In the genomic region with DNA sequence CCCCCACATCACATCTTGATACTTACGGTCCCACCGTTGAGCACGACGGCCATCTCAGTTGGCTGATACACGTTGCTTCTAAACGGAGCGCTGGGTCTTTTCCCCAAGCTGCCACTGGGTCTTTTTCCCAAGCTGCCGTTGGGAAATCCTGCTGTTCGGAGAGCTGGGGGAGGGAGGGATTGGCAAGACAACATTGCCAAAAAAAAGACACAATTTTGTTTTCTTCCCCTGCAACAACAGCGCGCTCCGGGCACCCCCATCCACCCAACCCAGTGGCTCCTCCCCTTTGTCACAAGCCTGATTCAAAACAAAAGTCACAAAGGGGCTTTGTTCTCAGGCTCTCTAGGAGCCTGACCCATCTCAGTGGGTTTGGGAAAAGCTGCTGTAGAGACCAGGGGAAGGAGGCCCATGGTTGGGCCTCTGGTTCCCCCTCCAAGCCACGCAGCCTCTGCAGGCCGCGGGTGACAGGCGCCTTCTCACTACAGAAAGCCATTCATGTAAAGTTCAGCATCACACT, we compare ENCODE assay signal across 17 cellular contexts. TPM values are rescaled to one million over a fixed set of nuclear protein-coding genes. Genes with fewer than 3 reads are reported as not detected.
A peak's percentile ranks its signal among the peaks of the same experiment; 100 is the strongest.
DNase-seq lines count a peak whose midpoint lies in the region; ATAC-seq and TF ChIP-seq lines count a peak whose summit lies in the region.
"Had no signal": no experiment of that assay in that cellular context is flagged by ENCODE, and none has a peak within 500 bp of the region (broad histone marks: within the 10 kb centered on the region; RNA-seq: fewer than 3 reads in every experiment).

No MANE protein-coding gene starts in this region.

- WGBS in H9 (ENCODE audit: extremely low coverage, insufficient read length, low lambda C conversion rate): no CpG with 5 or more reads among the region's 16 CpGs
- WGBS in psoas muscle, 3 donors: 63 to 72% (median 65%) methylated on average over 16 of the region's 16 CpGs

- peak overlapping the region; percentile 97 to 100 (median 99) for H3K27ac Mint-ChIP-seq in H9
- H3K27ac Mint-ChIP-seq: activated CD4-positive, alpha-beta T cell treated with anti-CD3 and anti-CD28 coated beads, Interleukin-2, amount 10 ng/mL, durations not matched to agents 7 days and 5 days; activated T-helper 2 cell treated with anti-CD3 and anti-CD28 coated beads, Interferon-gamma antibody, Interleukin-2, Interleukin-4, amounts not matched to agents 10 μg/mL and 5 μg/mL and 100 μg/mL, durations not matched to agents 14 hours and 24 hours and 36 hours had no signal

- H3K36me3 Mint-ChIP-seq in H9 (ENCODE audit: insufficient read depth in 1 of 3, low read depth in 3 of 3): peaks cover 44 to 80% (median 52%) of the 10 kb centered on the region in 3 experiments; a peak in 6 of 7 replicates
- H3K36me3 Mint-ChIP-seq: naive thymus-derived CD8-positive, alpha-beta T cell had no signal

- no peaks in the 10 kb centered on the region; the same call in 1 of the 2 replicates for H3K79me2 ChIP-seq in H9 (ENCODE audit: insufficient read depth, low read length)

- H3K27me3 Mint-ChIP-seq in H9 (ENCODE audit: low read depth): no peaks in the 10 kb centered on the region; the same call in 1 of the 2 replicates
- H3K27me3 Mint-ChIP-seq: activated CD4-positive, alpha-beta T cell treated with anti-CD3 and anti-CD28 coated beads, Interleukin-2, amount 10 ng/mL, durations not matched to agents 7 days and 5 days had no signal

- no peak overlapping the region for H4K91ac ChIP-seq in H9 (ENCODE audit: insufficient read length, low read depth, low read length)

- no peak overlapping the region for H3T11ph ChIP-seq in H9 (ENCODE audit: low read length)

- H3K14ac ChIP-seq in H9 (ENCODE audit: insufficient read depth, low read length): peak overlapping the region; percentile 82; the same call in 1 of the 2 replicates

- H3K27ac ChIP-seq in H9 (ENCODE audit: insufficient read length, low read depth, low read length) (peak overlapping the region; percentile 96), iPS-20b (ENCODE audit: low read length) (peak overlapping the region; percentile 70), psoas muscle (peak overlapping the region; percentile 21)

- H3K36me3 ChIP-seq in iPS-20b (ENCODE audit: insufficient read depth, low read depth, low read length): peaks cover 68% of the 10 kb centered on the region
- peaks cover 0 to 73% of the 10 kb centered on the region in 2 donors for H3K36me3 ChIP-seq in psoas muscle (ENCODE audit: insufficient read depth in 1 of 2, low read depth in 1 of 2)

- H4K20me1 ChIP-seq in H9 (ENCODE audit: control insufficient read depth, insufficient read depth, insufficient read length): no peaks in the 10 kb centered on the region

- 0 out of 2 replicates have a peak overlapping the region, but pooled peaks have one; percentile 3 for H2BK15ac ChIP-seq in H9 (ENCODE audit: low read depth, low read length)

- H2BK5ac ChIP-seq in H9 (ENCODE audit: insufficient read length, low read length): peak overlapping the region; percentile 56

- H4K8ac ChIP-seq in H9 (replicated peaks; ENCODE audit: insufficient read length, low read depth, low read length): no peak overlapping the region

- peak overlapping the region; percentile 82 for H4K5ac ChIP-seq in H9 (ENCODE audit: insufficient read length, low read depth, low read length)

- peak overlapping the region; percentile 78 for H3K4me2 ChIP-seq in H9 (ENCODE audit: insufficient read depth, insufficient read length, low read length)

- H3K79me1 ChIP-seq in H9 (ENCODE audit: insufficient read depth, low read depth, low read length, poor library complexity, severe bottlenecking): no peaks in the 10 kb centered on the region

- H2BK12ac ChIP-seq in H9 (ENCODE audit: insufficient read length, low read depth, low read length): peak overlapping the region; percentile 77

- peaks cover 22% of the 10 kb centered on the region for H3K4me1 ChIP-seq in H9 (ENCODE audit: insufficient read depth, low read length)
- H3K4me1 ChIP-seq in iPS-20b (ENCODE audit: insufficient read depth, low read length): peaks cover 48% of the 10 kb centered on the region
- H3K4me1 ChIP-seq in psoas muscle: peaks cover 28% of the 10 kb centered on the region

- peak overlapping the region; percentile 65 for H3K4me3 ChIP-seq in iPS-20b (ENCODE audit: low read length)
- no peak overlapping the region for H3K4me3 ChIP-seq in psoas muscle
- H3K4me3 ChIP-seq: HAP-1 had no signal

- peak overlapping the region; percentile 69 for H2AK5ac ChIP-seq in H9 (ENCODE audit: insufficient read length, low read length)

- H3K9ac ChIP-seq in H9 (ENCODE audit: extremely low read depth, insufficient read length, low read length) (peak overlapping the region; percentile 53), iPS-20b (ENCODE audit: low read depth, low read length) (peak overlapping the region; percentile 81; the same call in 1 of the 2 replicates)

- TF ChIP-seq CTCF in H9 (conservative IDR thresholded peaks at IDR 0.05) (no peak), psoas muscle (IDR thresholded peaks at IDR 0.05) (no peak)

- no peak overlapping the region for H3K23ac ChIP-seq in H9 (ENCODE audit: insufficient read length, low read depth, low read length)

- peak overlapping the region; percentile 62 to 70 for H3K4me3 Mint-ChIP-seq in H9
- H3K4me3 Mint-ChIP-seq: activated CD4-positive, alpha-beta T cell treated with anti-CD3 and anti-CD28 coated beads, Interleukin-2, amount 10 ng/mL, durations not matched to agents 7 days and 5 days; naive thymus-derived CD8-positive, alpha-beta T cell had no signal

- no peak overlapping the region for H3K4ac ChIP-seq in H9 (ENCODE audit: low read depth, low read length)

- no peak overlapping the region for H2BK120ac ChIP-seq in H9 (ENCODE audit: low read depth, low read length, poor library complexity, severe bottlenecking)

- peaks cover 67 to 73% of the 10 kb centered on the region in 2 experiments for H3K4me1 Mint-ChIP-seq in H9
- H3K4me1 Mint-ChIP-seq: activated CD4-positive, alpha-beta T cell treated with anti-CD3 and anti-CD28 coated beads, Interleukin-2, amount 10 ng/mL, durations not matched to agents 7 days and 5 days; naive thymus-derived CD8-positive, alpha-beta T cell had no signal

- H3K9me3 Mint-ChIP-seq in H9: no peaks in the 10 kb centered on the region
- H3K9me3 Mint-ChIP-seq: activated CD4-positive, alpha-beta T cell treated with anti-CD3 and anti-CD28 coated beads, Interleukin-2, amount 10 ng/mL, durations not matched to agents 7 days and 5 days; activated T-helper 2 cell treated with anti-CD3 and anti-CD28 coated beads, Interferon-gamma antibody, Interleukin-2, Interleukin-4, amounts not matched to agents 10 μg/mL and 5 μg/mL and 100 μg/mL, durations not matched to agents 14 hours and 24 hours and 36 hours; naive thymus-derived CD8-positive, alpha-beta T cell had no signal

- DNase-seq in H9 (peak; percentile 65), ecto neural progenitor cell (ENCODE audit: low spot score) (peak; percentile 80), psoas muscle (no peak), T-helper 9 cell (no peak)
- DNase-seq: activated CD4-positive, alpha-beta T cell treated with anti-CD3 and anti-CD28 coated beads, Interleukin-2, amount 10 ng/mL, durations not matched to agents 7 days and 5 days; AML-193; DMS79; naive thymus-derived CD8-positive, alpha-beta T cell; NCI-H1092; stimulated activated CD8-positive, alpha-beta memory T cell treated with anti-CD3 and anti-CD28 coated beads, Interleukin-4, amount 100 ng/mL, for 48 hours had no signal

- peak overlapping the region; percentile 89 for H3K18ac ChIP-seq in H9 (ENCODE audit: insufficient read length, low read depth, low read length)

- no peaks in the 10 kb centered on the region for H3K27me3 ChIP-seq in H9 (ENCODE audit: insufficient read depth, low read length)
- no peaks in the 10 kb centered on the region for H3K27me3 ChIP-seq in iPS-20b (ENCODE audit: insufficient read depth, low read length)
- H3K27me3 ChIP-seq in psoas muscle (ENCODE audit: insufficient read depth in 3 of 3, low read length in 2 of 3): no peaks in the 10 kb centered on the region

- H3K9me3 ChIP-seq in H9 (ENCODE audit: control insufficient read depth, low read depth, low read length) (no peaks in the 10 kb centered on the region), iPS-20b (ENCODE audit: insufficient read depth, low read depth, low read length) (no peaks in the 10 kb centered on the region), psoas muscle (no peaks in the 10 kb centered on the region)
- H3K9me3 ChIP-seq: HAP-1 had no signal

- H3K56ac ChIP-seq in H9 (ENCODE audit: insufficient read length, low read depth, low read length): no peak overlapping the region

- H2AFZ ChIP-seq in H9 (ENCODE audit: low read length): no peak overlapping the region

- no peak for ATAC-seq in psoas muscle
- no peak for ATAC-seq in HG03342 (IDR thresholded peaks at IDR 0.05; ENCODE audit: unreplicated experiment)
- ATAC-seq in GM19467 (IDR thresholded peaks at IDR 0.05; ENCODE audit: unreplicated experiment): no peak
- ATAC-seq in HG02678 (IDR thresholded peaks at IDR 0.05; ENCODE audit: unreplicated experiment): no peak
- ATAC-seq: naive thymus-derived CD8-positive, alpha-beta T cell had no signal

- no peaks in the 10 kb centered on the region for H3K23me2 ChIP-seq in H9 (ENCODE audit: insufficient read length, low read depth, low read length, poor library complexity, severe bottlenecking)

- intact Hi-C loops in psoas muscle (cut with DNase I): no loop called here

- H2BK20ac ChIP-seq in H9 (ENCODE audit: low read depth, low read length, poor library complexity, severe bottlenecking): no peak overlapping the region

RNA-seq across cellular contexts. Expression of gene GPRC5B, which starts 22.8 kb away (rescaled TPM):
- total RNA-seq in H9 (2021) (137 and 138 TPM in 2 replicates), psoas muscle (100 to 1,000 TPM in 3 of 4 donors, 10 to 100 TPM in 1; 38.5 to 124 (median 109) TPM)
- polyA plus RNA-seq in psoas muscle: 10 to 100 TPM; 25.3 to 55.7 (median 50.9) TPM
- total RNA-seq: activated T-helper 2 cell treated with anti-CD3 and anti-CD28 coated beads, Interferon-gamma antibody, Interleukin-2, Interleukin-4, amounts not matched to agents 10 μg/mL and 5 μg/mL and 100 μg/mL, durations not matched to agents 14 hours and 24 hours and 36 hours; naive thymus-derived CD8-positive, alpha-beta T cell; OCI-LY7 had no signal

Comparison
In these comparisons a context has a peak if more than half of its experiments do, and no peak if none do; other contexts are left out.
1. DNase-seq: peak in H9 (single experiment) and ecto neural progenitor cell (single experiment); none in psoas muscle (0 of 2) and T-helper 9 cell (single experiment).
2. H3K27ac ChIP-seq: peak in every context shown above with its lines; median percentile 96 in H9; 70 in iPS-20b; 21 in psoas muscle.